3 cellular contexts compared by ENCODE assay signal in genomic region chr2:179888642-179889041, GRCh38. TPM values are rescaled to one million over a fixed set of nuclear protein-coding genes. Genes with fewer than 3 reads are reported as not detected.
"Had no signal": no experiment of that assay in that cellular context is flagged by ENCODE, and none has a peak within 500 bp of the region (broad histone marks: within the 10 kb centered on the region; RNA-seq: fewer than 3 reads in every experiment).

No MANE protein-coding gene starts in this region.

RNA-seq across cellular contexts. Expression of gene ZNF385B, which starts 27.2 kb away (rescaled TPM):
- total RNA-seq: HT-29, IMR-90 had no signal
- polyA plus RNA-seq: IgD-negative memory B cell, IMR-90 had no signal
